In genomic region chr22:19769393-19769715, GRCh38 we compare ENCODE assay signal across 2 cellular contexts.
TF ChIP-seq lines count a peak whose summit lies in the region.

No MANE protein-coding gene starts in this region.

TF ChIP-seq in HepG2, 621 proteins besides CTCF, POLR2A, EP300 and RAD21:
- TF ChIP-seq, protein P1, sequence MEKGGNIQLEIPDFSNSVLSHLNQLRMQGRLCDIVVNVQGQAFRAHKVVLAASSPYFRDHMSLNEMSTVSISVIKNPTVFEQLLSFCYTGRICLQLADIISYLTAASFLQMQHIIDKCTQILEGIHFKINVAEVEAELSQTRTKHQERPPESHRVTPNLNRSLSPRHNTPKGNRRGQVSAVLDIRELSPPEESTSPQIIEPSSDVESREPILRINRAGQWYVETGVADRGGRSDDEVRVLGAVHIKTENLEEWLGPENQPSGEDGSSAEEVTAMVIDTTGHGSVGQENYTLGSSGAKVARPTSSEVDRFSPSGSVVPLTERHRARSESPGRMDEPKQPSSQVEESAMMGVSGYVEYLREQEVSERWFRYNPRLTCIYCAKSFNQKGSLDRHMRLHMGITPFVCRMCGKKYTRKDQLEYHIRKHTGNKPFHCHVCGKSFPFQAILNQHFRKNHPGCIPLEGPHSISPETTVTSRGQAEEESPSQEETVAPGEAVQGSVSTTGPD (CRISPR knock-in tag; IDR thresholded peaks at IDR 0.05), result no peak

TF ChIP-seq in H1, 55 proteins besides CTCF, POLR2A, EP300 and RAD21:
- TF ChIP-seq ZNF274 (IDR thresholded peaks at IDR 0.05; ENCODE audit: borderline replicate concordance, extremely low read depth, low read length), result no peak
TF ChIP-seq in H1: peak in this region for 0.
